ENCODE assay signal across 1 cellular context in genomic region chr6:109053285-109053684, GRCh38.
TF ChIP-seq lines count a peak whose summit lies in the region.

No MANE protein-coding gene starts in this region.

TF ChIP-seq in HEK293T, 16 proteins besides CTCF, POLR2A, EP300 and RAD21:
- no peak for TF ChIP-seq LEF1 (IDR thresholded peaks at IDR 0.05; ENCODE audit: borderline replicate concordance)
- TF ChIP-seq, protein P1, sequence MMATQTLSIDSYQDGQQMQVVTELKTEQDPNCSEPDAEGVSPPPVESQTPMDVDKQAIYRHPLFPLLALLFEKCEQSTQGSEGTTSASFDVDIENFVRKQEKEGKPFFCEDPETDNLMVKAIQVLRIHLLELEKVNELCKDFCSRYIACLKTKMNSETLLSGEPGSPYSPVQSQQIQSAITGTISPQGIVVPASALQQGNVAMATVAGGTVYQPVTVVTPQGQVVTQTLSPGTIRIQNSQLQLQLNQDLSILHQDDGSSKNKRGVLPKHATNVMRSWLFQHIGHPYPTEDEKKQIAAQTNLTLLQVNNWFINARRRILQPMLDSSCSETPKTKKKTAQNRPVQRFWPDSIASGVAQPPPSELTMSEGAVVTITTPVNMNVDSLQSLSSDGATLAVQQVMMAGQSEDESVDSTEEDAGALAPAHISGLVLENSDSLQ (IDR thresholded peaks at IDR 0.05): peak; percentile 85
